ENCODE assay signal across 12 cellular contexts in the genomic region with DNA sequence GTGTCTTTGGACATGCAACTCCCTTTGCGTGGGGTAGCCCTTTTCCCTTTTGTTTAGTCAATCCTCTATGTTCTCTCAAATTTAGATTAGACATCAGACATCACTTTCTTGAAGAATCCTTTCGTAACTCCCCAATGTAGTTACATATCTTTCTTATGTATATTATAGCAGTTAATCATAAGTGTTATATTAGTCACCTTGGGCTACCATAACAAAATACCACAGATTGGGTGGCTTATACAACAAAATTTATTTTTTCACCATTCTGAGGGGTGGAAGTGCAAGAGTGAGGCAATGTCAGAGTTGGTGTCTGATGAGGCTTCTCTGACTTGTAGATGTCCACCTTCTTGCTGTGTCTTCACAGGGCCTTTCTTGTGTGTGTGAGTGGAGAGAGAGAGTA.
"Had no signal": no experiment of that assay in that cellular context is flagged by ENCODE, and none has a peak within 500 bp of the region (broad histone marks: within the 10 kb centered on the region; RNA-seq: fewer than 3 reads in every experiment).

No MANE protein-coding gene starts in this region.

- H3K27ac Mint-ChIP-seq: activated naive CD8-positive, alpha-beta T cell; nephron; type B pancreatic cell had no signal

- H3K9me3 Mint-ChIP-seq: nephron, type B pancreatic cell had no signal

- H3K9me3 ChIP-seq: gastrocnemius medialis, left ventricle myocardium inferior, psoas muscle, right lobe of liver, spleen had no signal

- H3K36me3 ChIP-seq: right lobe of liver had no signal

- H3K27me3 ChIP-seq: gastrocnemius medialis, right lobe of liver, spleen had no signal

- DNase-seq: anterior cingulate cortex, left ventricle myocardium inferior, mesenchymal stem cell, occipital lobe, right lobe of liver, spleen, T-helper 9 cell had no signal

- H3K4me3 Mint-ChIP-seq: activated naive CD8-positive, alpha-beta T cell; nephron; type B pancreatic cell had no signal

- H3K27ac ChIP-seq: left ventricle myocardium inferior, psoas muscle, right lobe of liver had no signal

- H3K4me1 ChIP-seq: left ventricle myocardium inferior, psoas muscle, right lobe of liver had no signal

- H3K4me1 Mint-ChIP-seq: nephron had no signal

- H3K27me3 Mint-ChIP-seq: activated naive CD8-positive, alpha-beta T cell; type B pancreatic cell had no signal

- H3K4me3 ChIP-seq: gastrocnemius medialis, left ventricle myocardium inferior, psoas muscle, right lobe of liver, spleen had no signal
